8 cellular contexts compared by ENCODE assay signal in the genomic region with DNA sequence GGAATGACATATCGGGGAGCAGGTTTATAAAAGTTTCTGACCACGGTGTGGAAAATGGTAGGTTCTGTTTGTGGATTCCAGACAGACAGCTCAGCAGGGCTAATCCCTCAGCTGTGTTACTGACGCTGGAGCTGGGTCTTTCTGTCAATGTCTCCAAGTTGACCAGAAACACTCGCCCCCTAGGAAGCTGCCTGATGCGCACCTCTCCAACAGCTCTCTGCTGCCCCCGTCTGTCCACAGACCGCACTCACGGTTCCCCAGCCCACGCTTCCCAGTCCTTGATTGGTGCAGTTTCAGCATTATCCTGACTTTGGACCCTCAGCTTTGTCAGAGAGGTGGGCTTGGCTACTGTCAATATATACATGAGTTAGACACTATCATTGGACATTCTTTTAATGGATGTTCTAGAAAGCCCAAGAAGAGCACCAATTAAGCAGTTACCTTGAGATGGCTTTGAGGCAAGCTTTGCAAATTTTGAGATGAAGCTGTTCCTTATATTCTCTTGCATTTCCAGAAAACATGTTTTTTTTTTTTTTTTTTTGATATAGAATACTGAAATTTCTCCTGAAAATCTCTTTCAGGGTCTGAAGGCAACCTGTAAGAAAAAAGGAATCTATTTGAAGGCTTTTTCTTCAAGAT.
DNase-seq lines count a peak whose midpoint lies in the region; ATAC-seq and TF ChIP-seq lines count a peak whose summit lies in the region.

No MANE protein-coding gene starts in this region.

- POLR2A ChIA-PET in activated CD4-positive, alpha-beta memory T cell treated with anti-CD3 and anti-CD28 coated beads for 36 hours (lab: Charles Lee) = no interaction called here

- H3K4me3 Mint-ChIP-seq in activated CD4-positive, alpha-beta memory T cell treated with anti-CD3 and anti-CD28 coated beads for 36 hours = no peak overlapping the region

- peaks cover 4% of the 10 kb centered on the region for H3K27me3 Mint-ChIP-seq in activated CD4-positive, alpha-beta memory T cell treated with anti-CD3 and anti-CD28 coated beads for 36 hours

- no peaks in the 10 kb centered on the region for H3K36me3 Mint-ChIP-seq in activated CD4-positive, alpha-beta memory T cell treated with anti-CD3 and anti-CD28 coated beads for 36 hours

- no peaks in the 10 kb centered on the region for H3K9me3 ChIP-seq in mesenchymal stem cell (ENCODE audit: control insufficient read depth, low read length)

- no peak overlapping the region for H4K8ac ChIP-seq in mesenchymal stem cell (ENCODE audit: low read length)

- H2BK120ac ChIP-seq in mesenchymal stem cell (ENCODE audit: low read depth, low read length) = no peak overlapping the region

- no peak overlapping the region for H2BK15ac ChIP-seq in mesenchymal stem cell (ENCODE audit: low read depth, poor library complexity, severe bottlenecking)

- H3K9ac ChIP-seq in mesenchymal stem cell (ENCODE audit: low read length) = no peak overlapping the region

- H2AK5ac ChIP-seq in mesenchymal stem cell (ENCODE audit: low read length, severe bottlenecking) = no peak overlapping the region

- H3K4me2 ChIP-seq in mesenchymal stem cell (ENCODE audit: low read length, poor library complexity, severe bottlenecking) = no peak overlapping the region

- no peaks in the 10 kb centered on the region for H3K36me3 ChIP-seq in mesenchymal stem cell (ENCODE audit: control insufficient read depth in 1 of 2, insufficient read depth in 2 of 2, low read depth in 1 of 2, low read length in 2 of 2)

- peak; percentile 99 for TF ChIP-seq CTCF in AG09309 (IDR thresholded peaks at IDR 0.05; ENCODE audit: control insufficient read depth, insufficient read depth, low read depth, low read length, missing control alignments)

- no peak overlapping the region for H3K4ac ChIP-seq in mesenchymal stem cell (ENCODE audit: low read depth in 1 of 2, low read length in 2 of 2)

- intact Hi-C loops in activated CD4-positive, alpha-beta memory T cell treated with anti-CD3 and anti-CD28 coated beads for 36 hours (cut with micrococcal nuclease) = loop anchor here (1.0 to 10.0 kb wide), 5 partner anchors 99 to 1237 kb away; partner anchors contain the start of genes DAZL and TBC1D5

- H2BK5ac ChIP-seq in mesenchymal stem cell (ENCODE audit: low read depth, low read length, poor library complexity, severe bottlenecking) = no peak overlapping the region

- no peak overlapping the region for H2BK12ac ChIP-seq in mesenchymal stem cell (ENCODE audit: low read length in 2 of 2)

- H3K23ac ChIP-seq in mesenchymal stem cell (ENCODE audit: low read length in 2 of 2) = no peak overlapping the region

- no peak overlapping the region for H3K18ac ChIP-seq in mesenchymal stem cell (ENCODE audit: low read depth in 1 of 2, low read length in 2 of 2)

- H3K9me3 Mint-ChIP-seq in activated CD4-positive, alpha-beta memory T cell treated with anti-CD3 and anti-CD28 coated beads for 36 hours = no peaks in the 10 kb centered on the region

- H3K27ac ChIP-seq in mesenchymal stem cell (ENCODE audit: low read length, poor library complexity, severe bottlenecking) = no peak overlapping the region

- DNase-seq in AG09309 (ENCODE audit: low read depth) (no peak), NCI-H526 (lab: John Stamatoyannopoulos, UW) (peak; percentile 3 to 75), ecto neural progenitor cell (ENCODE audit: low spot score) (peak; percentile 92), mesenchymal stem cell (peak; percentile 70)
- peak; percentile 82 for DNase-seq in activated CD4-positive, alpha-beta memory T cell treated with anti-CD3 and anti-CD28 coated beads for 36 hours
- peak; percentile 64 to 69 for DNase-seq in stimulated activated CD8-positive, alpha-beta memory T cell treated with anti-CD3 and anti-CD28 coated beads, Interleukin-2, amount 100 ng/mL, for 48 hours (ENCODE audit: low read depth in 2 of 2)

- no peak overlapping the region for H4K91ac ChIP-seq in mesenchymal stem cell (ENCODE audit: low read length)

- H2AFZ ChIP-seq in mesenchymal stem cell (ENCODE audit: low read depth, low read length) = no peak overlapping the region

- H3K4me3 ChIP-seq in AG09309 (ENCODE audit: control insufficient read depth, low read depth, low read length) (no peak overlapping the region), mesenchymal stem cell (ENCODE audit: insufficient read depth in 1 of 2, low read depth in 1 of 2, low read length in 2 of 2) (no peak overlapping the region)

- no peak overlapping the region for H3K27ac Mint-ChIP-seq in activated CD4-positive, alpha-beta memory T cell treated with anti-CD3 and anti-CD28 coated beads for 36 hours

- no peaks in the 10 kb centered on the region for H3K4me1 ChIP-seq in mesenchymal stem cell (ENCODE audit: control insufficient read depth, insufficient read depth, low read depth, low read length)

- CTCF ChIA-PET in activated CD4-positive, alpha-beta memory T cell treated with anti-CD3 and anti-CD28 coated beads for 36 hours (lab: Charles Lee) = interaction anchor here (0.6 to 3.8 kb wide), 53 partner anchors 10 to 1435 kb away, joined by 3 to 57 read pairs (median 4); partner anchors contain the start of gene TBC1D5

- WGBS in mesenchymal stem cell = 6% methylated on average over 6 of the region's 9 CpGs

- peaks cover 0 to 3% of the 10 kb centered on the region in 2 experiments for H3K27me3 ChIP-seq in mesenchymal stem cell (ENCODE audit: control insufficient read depth in 1 of 2, insufficient read depth in 1 of 2, low read length in 2 of 2)

- ATAC-seq in GM18867 (IDR thresholded peaks at IDR 0.05; ENCODE audit: unreplicated experiment) = peak; percentile 93
- peak; percentile 79 for ATAC-seq in HG03097 (IDR thresholded peaks at IDR 0.05; ENCODE audit: low FRiP score, unreplicated experiment)

- no peaks in the 10 kb centered on the region for H3K4me1 Mint-ChIP-seq in activated CD4-positive, alpha-beta memory T cell treated with anti-CD3 and anti-CD28 coated beads for 36 hours (ENCODE audit: low read depth)

- H3K79me1 ChIP-seq in mesenchymal stem cell (replicated peaks; ENCODE audit: low read length, poor library complexity, severe bottlenecking) = no peaks in the 10 kb centered on the region

- H3K14ac ChIP-seq in mesenchymal stem cell (ENCODE audit: low read length in 2 of 2) = no peak overlapping the region
